In the genomic region with DNA sequence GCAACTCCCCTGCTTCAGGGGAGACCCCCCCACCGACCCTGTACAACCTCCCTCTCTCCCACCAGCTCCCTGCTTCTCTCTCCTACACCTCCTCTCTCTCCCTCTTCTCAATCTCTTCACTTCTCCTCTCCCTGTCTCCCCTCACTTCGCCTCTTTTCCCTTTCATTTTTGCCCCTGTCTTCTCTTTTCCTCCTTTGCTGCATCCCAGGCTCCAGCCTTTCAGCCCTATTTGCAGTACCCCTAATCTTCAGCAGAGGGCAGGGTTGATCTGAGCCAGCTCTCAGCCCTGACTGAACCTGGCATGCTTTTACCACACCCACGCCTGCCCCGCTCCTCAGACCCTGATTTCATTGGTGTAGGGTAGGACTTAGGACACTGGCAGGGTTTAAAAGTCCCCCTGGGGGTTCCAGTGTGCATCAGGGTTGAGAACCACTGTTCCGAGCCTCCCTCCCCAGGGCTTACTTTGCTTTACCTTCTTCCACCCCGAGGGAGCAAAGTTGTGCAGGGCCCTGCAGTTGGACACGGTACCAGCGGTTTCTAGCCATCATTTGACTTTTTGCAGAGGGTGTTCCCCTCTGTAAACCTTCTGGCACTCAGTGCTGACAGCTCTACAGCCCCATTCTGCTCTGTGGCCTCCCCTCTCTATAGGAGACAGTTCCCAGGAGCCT, we compare ENCODE assay signal across 1 cellular context.
TF ChIP-seq lines count a peak whose summit lies in the region.

No MANE protein-coding gene starts in this region.

TF ChIP-seq in K562, 482 proteins besides CTCF, POLR2A, EP300 and RAD21 (continued from another document):
- TF ChIP-seq, protein P1, sequence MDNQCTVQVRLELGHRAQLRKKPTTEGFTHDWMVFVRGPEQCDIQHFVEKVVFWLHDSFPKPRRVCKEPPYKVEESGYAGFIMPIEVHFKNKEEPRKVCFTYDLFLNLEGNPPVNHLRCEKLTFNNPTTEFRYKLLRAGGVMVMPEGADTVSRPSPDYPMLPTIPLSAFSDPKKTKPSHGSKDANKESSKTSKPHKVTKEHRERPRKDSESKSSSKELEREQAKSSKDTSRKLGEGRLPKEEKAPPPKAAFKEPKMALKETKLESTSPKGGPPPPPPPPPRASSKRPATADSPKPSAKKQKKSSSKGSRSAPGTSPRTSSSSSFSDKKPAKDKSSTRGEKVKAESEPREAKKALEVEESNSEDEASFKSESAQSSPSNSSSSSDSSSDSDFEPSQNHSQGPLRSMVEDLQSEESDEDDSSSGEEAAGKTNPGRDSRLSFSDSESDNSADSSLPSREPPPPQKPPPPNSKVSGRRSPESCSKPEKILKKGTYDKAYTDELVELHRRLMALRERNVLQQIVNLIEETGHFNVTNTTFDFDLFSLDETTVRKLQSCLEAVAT (IDR thresholded peaks at IDR 0.05), result 0 out of 4 replicates have a peak, but pooled peaks of 1 of the 2 experiments have one; percentile 61
- TF ChIP-seq MXD1 (CRISPR knock-in tag; IDR thresholded peaks at IDR 0.05; ENCODE audit: borderline replicate concordance, poor library complexity, severe bottlenecking) (no peak), MAZ (CRISPR knock-in tag; conservative IDR thresholded peaks at IDR 0.05 in 1 of 2, IDR thresholded peaks at IDR 0.05 in 1 of 2) (0 out of 4 replicates have a peak, but pooled peaks of 1 of the 2 experiments have one; percentile 45), RAD51 (IDR thresholded peaks at IDR 0.05; ENCODE audit: borderline replicate concordance, low read depth) (no peak), RFX7 (CRISPR knock-in tag; IDR thresholded peaks at IDR 0.05) (no peak), CBX5 (IDR thresholded peaks at IDR 0.05; ENCODE audit: borderline replicate concordance, low read depth) (no peak), ZNF280A (IDR thresholded peaks at IDR 0.05; ENCODE audit: low read depth, partially characterized antibody) (no peak), CC2D1A (IDR thresholded peaks at IDR 0.05) (peak; percentile 76; the same call in 1 of the 2 replicates), E4F1 (CRISPR knock-in tag; IDR thresholded peaks at IDR 0.05; ENCODE audit: borderline replicate concordance) (no peak), OTX1 (CRISPR knock-in tag; IDR thresholded peaks at IDR 0.05) (peak; percentile 96), SMC3 (conservative IDR thresholded peaks at IDR 0.05; ENCODE audit: insufficient read depth, low read depth, low read length) (peak; percentile 94), ZNF253 (CRISPR knock-in tag; conservative IDR thresholded peaks at IDR 0.05) (no peak), DEAF1 (CRISPR knock-in tag; IDR thresholded peaks at IDR 0.05) (peak; percentile 75), ZNF212 (CRISPR knock-in tag; IDR thresholded peaks at IDR 0.05) (no peak), ELF4 (CRISPR knock-in tag; IDR thresholded peaks at IDR 0.05) (peak; percentile 88), ZBTB17 (CRISPR knock-in tag; IDR thresholded peaks at IDR 0.05) (0 out of 2 replicates have a peak, but pooled peaks have one; percentile 39), TEAD2 (tag; IDR thresholded peaks at IDR 0.05) (no peak), HLTF (IDR thresholded peaks at IDR 0.05) (peak; percentile 54; the same call in 1 of the 2 replicates)
- TF ChIP-seq, protein P2, sequence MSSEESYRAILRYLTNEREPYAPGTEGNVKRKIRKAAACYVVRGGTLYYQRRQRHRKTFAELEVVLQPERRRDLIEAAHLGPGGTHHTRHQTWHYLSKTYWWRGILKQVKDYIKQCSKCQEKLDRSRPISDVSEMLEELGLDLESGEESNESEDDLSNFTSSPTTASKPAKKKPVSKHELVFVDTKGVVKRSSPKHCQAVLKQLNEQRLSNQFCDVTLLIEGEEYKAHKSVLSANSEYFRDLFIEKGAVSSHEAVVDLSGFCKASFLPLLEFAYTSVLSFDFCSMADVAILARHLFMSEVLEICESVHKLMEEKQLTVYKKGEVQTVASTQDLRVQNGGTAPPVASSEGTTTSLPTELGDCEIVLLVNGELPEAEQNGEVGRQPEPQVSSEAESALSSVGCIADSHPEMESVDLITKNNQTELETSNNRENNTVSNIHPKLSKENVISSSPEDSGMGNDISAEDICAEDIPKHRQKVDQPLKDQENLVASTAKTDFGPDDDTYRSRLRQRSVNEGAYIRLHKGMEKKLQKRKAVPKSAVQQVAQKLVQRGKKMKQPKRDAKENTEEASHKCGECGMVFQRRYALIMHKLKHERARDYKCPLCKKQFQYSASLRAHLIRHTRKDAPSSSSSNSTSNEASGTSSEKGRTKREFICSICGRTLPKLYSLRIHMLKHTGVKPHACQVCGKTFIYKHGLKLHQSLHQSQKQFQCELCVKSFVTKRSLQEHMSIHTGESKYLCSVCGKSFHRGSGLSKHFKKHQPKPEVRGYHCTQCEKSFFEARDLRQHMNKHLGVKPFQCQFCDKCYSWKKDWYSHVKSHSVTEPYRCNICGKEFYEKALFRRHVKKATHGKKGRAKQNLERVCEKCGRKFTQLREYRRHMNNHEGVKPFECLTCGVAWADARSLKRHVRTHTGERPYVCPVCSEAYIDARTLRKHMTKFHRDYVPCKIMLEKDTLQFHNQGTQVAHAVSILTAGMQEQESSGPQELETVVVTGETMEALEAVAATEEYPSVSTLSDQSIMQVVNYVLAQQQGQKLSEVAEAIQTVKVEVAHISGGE (CRISPR knock-in tag; IDR thresholded peaks at IDR 0.05), result no peak
- TF ChIP-seq, protein P3, sequence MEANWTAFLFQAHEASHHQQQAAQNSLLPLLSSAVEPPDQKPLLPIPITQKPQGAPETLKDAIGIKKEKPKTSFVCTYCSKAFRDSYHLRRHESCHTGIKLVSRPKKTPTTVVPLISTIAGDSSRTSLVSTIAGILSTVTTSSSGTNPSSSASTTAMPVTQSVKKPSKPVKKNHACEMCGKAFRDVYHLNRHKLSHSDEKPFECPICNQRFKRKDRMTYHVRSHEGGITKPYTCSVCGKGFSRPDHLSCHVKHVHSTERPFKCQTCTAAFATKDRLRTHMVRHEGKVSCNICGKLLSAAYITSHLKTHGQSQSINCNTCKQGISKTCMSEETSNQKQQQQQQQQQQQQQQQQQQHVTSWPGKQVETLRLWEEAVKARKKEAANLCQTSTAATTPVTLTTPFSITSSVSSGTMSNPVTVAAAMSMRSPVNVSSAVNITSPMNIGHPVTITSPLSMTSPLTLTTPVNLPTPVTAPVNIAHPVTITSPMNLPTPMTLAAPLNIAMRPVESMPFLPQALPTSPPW (CRISPR knock-in tag; IDR thresholded peaks at IDR 0.05), result no peak
TF ChIP-seq in K562: peak in this region for 23.
